Comparison of ENCODE assay signal across 35 cellular contexts in genomic region chr10:76192694-76193304, GRCh38.
"Had no signal": no experiment of that assay in that cellular context is flagged by ENCODE, and none has a peak within 500 bp of the region (broad histone marks: within the 10 kb centered on the region; RNA-seq: fewer than 3 reads in every experiment).

No MANE protein-coding gene starts in this region.

- H3K27me3 Mint-ChIP-seq: activated CD4-positive, alpha-beta memory T cell treated with anti-CD3 and anti-CD28 coated beads, Interleukin-2, amount 10 ng/mL, durations not matched to agents 7 days and 5 days; activated CD8-positive, alpha-beta memory T cell treated with anti-CD3 and anti-CD28 coated beads, Interleukin-2, amount 10 ng/mL, durations not matched to agents 7 days and 5 days; activated naive CD4-positive, alpha-beta T cell treated with anti-CD3 and anti-CD28 coated beads, Interleukin-2, amount 10 ng/mL, durations not matched to agents 7 days and 5 days; activated naive CD8-positive, alpha-beta T cell; activated naive CD8-positive, alpha-beta T cell treated with anti-CD3 and anti-CD28 coated beads, Interleukin-2, amount 50 U/mL, for 24 hours had no signal

- H3K4me1 Mint-ChIP-seq: activated CD4-positive, alpha-beta memory T cell treated with anti-CD3 and anti-CD28 coated beads, Interleukin-2, amount 10 ng/mL, durations not matched to agents 7 days and 5 days; activated CD8-positive, alpha-beta memory T cell treated with anti-CD3 and anti-CD28 coated beads, Interleukin-2, amount 10 ng/mL, durations not matched to agents 7 days and 5 days; activated naive CD4-positive, alpha-beta T cell treated with anti-CD3 and anti-CD28 coated beads, Interleukin-2, amount 10 ng/mL, durations not matched to agents 7 days and 5 days; activated naive CD8-positive, alpha-beta T cell treated with anti-CD3 and anti-CD28 coated beads, Interleukin-2, amount 50 U/mL, for 24 hours had no signal

- H2AFZ ChIP-seq: PC-9 had no signal

- DNase-seq: activated CD4-positive, alpha-beta memory T cell treated with anti-CD3 and anti-CD28 coated beads, Interleukin-2, amount 10 ng/mL, durations not matched to agents 7 days and 5 days; activated CD4-positive, alpha-beta T cell treated with anti-CD3 and anti-CD28 coated beads for 1 hour; activated CD4-positive, alpha-beta T cell treated with anti-CD3 and anti-CD28 coated beads for 48 hours; activated CD4-positive, CD25-positive, alpha-beta regulatory T cell; activated CD8-positive, alpha-beta memory T cell treated with anti-CD3 and anti-CD28 coated beads for 24 hours; activated CD8-positive, alpha-beta memory T cell treated with anti-CD3 and anti-CD28 coated beads, Interleukin-2, amount 10 ng/mL, durations not matched to agents 7 days and 5 days; activated CD8-positive, alpha-beta memory T cell treated with anti-CD3 and anti-CD28 coated beads, Interleukin-2, amount 50 U/mL, for 48 hours; activated effector memory CD4-positive, alpha-beta T cell treated with Interleukin-2 at 50 U/mL for 16 hours; activated naive CD4-positive, alpha-beta T cell treated with anti-CD3 and anti-CD28 coated beads, Interleukin-2, amount 10 ng/mL, durations not matched to agents 7 days and 5 days; activated naive CD8-positive, alpha-beta T cell treated with anti-CD3 and anti-CD28 coated beads, Interleukin-2, amount 50 U/mL, for 24 hours; activated T-cell treated with anti-CD3 and anti-CD28 coated beads, Interleukin-2, amount 50 U/mL, for 48 hours; anterior cingulate cortex; central memory CD4-positive, alpha-beta T cell; Karpas-422; KBM-7; NCI-H1105; NCI-H1436; NCI-H1694 treated with DMSO at 0.1 percent for 48 hours; NCI-H2029; NCI-H2107; NCI-H2171; NCI-H510A; NCI-H526; NCI-H748 treated with DMSO at 0.1 percent for 48 hours; NK-92 treated with Interleukin-12 subunit alpha and Interleukin-12 subunit beta, amount 100 ng/mL, for 24 hours; PC-9; SIG-M5; SW 1271; T-helper 1 cell; T-helper 2 cell; T-helper 9 cell; WERI-Rb-1 had no signal

- H3K36me3 ChIP-seq: WERI-Rb-1 had no signal

- H3K9me3 Mint-ChIP-seq: activated naive CD4-positive, alpha-beta T cell treated with anti-CD3 and anti-CD28 coated beads, Interleukin-2, amount 10 ng/mL, durations not matched to agents 7 days and 5 days; activated naive CD8-positive, alpha-beta T cell treated with anti-CD3 and anti-CD28 coated beads, Interleukin-2, amount 50 U/mL, for 24 hours had no signal

- H3K4me3 ChIP-seq: PC-9 had no signal

- H3K4me2 ChIP-seq: PC-9 had no signal

- H3K36me3 Mint-ChIP-seq: activated CD8-positive, alpha-beta memory T cell treated with anti-CD3 and anti-CD28 coated beads, Interleukin-2, amount 10 ng/mL, durations not matched to agents 7 days and 5 days; activated naive CD4-positive, alpha-beta T cell treated with anti-CD3 and anti-CD28 coated beads, Interleukin-2, amount 10 ng/mL, durations not matched to agents 7 days and 5 days; activated naive CD8-positive, alpha-beta T cell; brain had no signal

- H3K4me3 Mint-ChIP-seq: activated CD4-positive, alpha-beta memory T cell treated with anti-CD3 and anti-CD28 coated beads, Interleukin-2, amount 10 ng/mL, durations not matched to agents 7 days and 5 days; activated CD8-positive, alpha-beta memory T cell treated with anti-CD3 and anti-CD28 coated beads, Interleukin-2, amount 10 ng/mL, durations not matched to agents 7 days and 5 days; activated naive CD4-positive, alpha-beta T cell treated with anti-CD3 and anti-CD28 coated beads, Interleukin-2, amount 10 ng/mL, durations not matched to agents 7 days and 5 days; activated naive CD8-positive, alpha-beta T cell; activated naive CD8-positive, alpha-beta T cell treated with anti-CD3 and anti-CD28 coated beads, Interleukin-2, amount 50 U/mL, for 24 hours; brain had no signal

- H3K27ac Mint-ChIP-seq: activated CD4-positive, alpha-beta memory T cell treated with anti-CD3 and anti-CD28 coated beads, Interleukin-2, amount 10 ng/mL, durations not matched to agents 7 days and 5 days; activated CD8-positive, alpha-beta memory T cell treated with anti-CD3 and anti-CD28 coated beads, Interleukin-2, amount 10 ng/mL, durations not matched to agents 7 days and 5 days; activated naive CD4-positive, alpha-beta T cell treated with anti-CD3 and anti-CD28 coated beads, Interleukin-2, amount 10 ng/mL, durations not matched to agents 7 days and 5 days; activated naive CD8-positive, alpha-beta T cell; activated naive CD8-positive, alpha-beta T cell treated with anti-CD3 and anti-CD28 coated beads, Interleukin-2, amount 50 U/mL, for 24 hours had no signal

- H3K27ac ChIP-seq: PC-9, RWPE1, WERI-Rb-1 had no signal
